2 cellular contexts compared by ENCODE assay signal in genomic region chr19:33248954-33249613, GRCh38.
TF ChIP-seq lines count a peak whose summit lies in the region.

No MANE protein-coding gene starts in this region.

TF ChIP-seq in GM12891, 5 proteins besides CTCF, POLR2A, EP300 and RAD21:
- TF ChIP-seq SPI1 (IDR thresholded peaks at IDR 0.05; ENCODE audit: low read depth, low read length): 0 out of 2 replicates have a peak, but pooled peaks have one; percentile 7
- TF ChIP-seq TAF1 (IDR thresholded peaks at IDR 0.05; ENCODE audit: low read depth, low read length): no peak

TF ChIP-seq in H1, 55 proteins besides CTCF, POLR2A, EP300 and RAD21:
- TF ChIP-seq CEBPB (IDR thresholded peaks at IDR 0.05; ENCODE audit: low read depth, low read length): peak; percentile 37; the same call in 1 of the 2 replicates
- TF ChIP-seq SIRT6 (IDR thresholded peaks at IDR 0.05; ENCODE audit: low read length): no peak
- TF ChIP-seq BRCA1 (IDR thresholded peaks at IDR 0.05; ENCODE audit: low read depth, low read length): no peak
